Comparison of ENCODE assay signal across 27 cellular contexts in the genomic region with DNA sequence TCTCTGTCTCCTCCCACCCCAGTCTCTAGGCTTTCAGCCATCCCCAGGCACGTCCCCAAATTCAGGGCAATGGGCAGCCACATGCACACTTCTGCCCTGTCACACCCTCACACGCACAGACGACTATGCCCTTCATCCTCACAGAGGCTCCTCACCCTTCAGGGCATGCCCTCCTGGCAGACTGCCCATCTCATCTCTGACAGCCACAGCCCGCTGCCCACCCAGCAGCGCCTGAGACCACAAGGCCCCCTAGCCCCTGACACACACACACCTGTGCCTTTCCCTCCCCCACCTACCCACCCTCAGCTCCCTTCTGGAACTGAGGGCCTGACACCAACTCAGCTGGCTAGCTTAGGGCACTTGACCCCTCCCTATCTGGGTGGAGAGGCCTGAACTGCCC.
"Had no signal": no experiment of that assay in that cellular context is flagged by ENCODE, and none has a peak within 500 bp of the region (broad histone marks: within the 10 kb centered on the region; RNA-seq: fewer than 3 reads in every experiment).

No MANE protein-coding gene starts in this region.

- H3K9me3 Mint-ChIP-seq: naive thymus-derived CD4-positive, alpha-beta T cell; natural killer cell; nephron; stimulated activated memory B cell treated with anti-CD40 and anti-IgM and Interleukin-4, amounts not matched to agents 10 μg/mL and 1 μg/mL and 100 μg/mL, for 72 hours; stimulated activated naive CD8-positive, alpha-beta T cell treated with anti-CD3 and anti-CD28 coated beads, Interleukin-15, amount 100 ng/mL, for 72 hours; type B pancreatic cell had no signal

- H3K36me3 ChIP-seq: ovary, right lobe of liver, sigmoid colon, transverse colon, uterus had no signal

- H3K9ac ChIP-seq: parathyroid adenoma had no signal

- ATAC-seq: naive thymus-derived CD4-positive, alpha-beta T cell; natural killer cell; psoas muscle; right cardiac atrium; right lobe of liver; stimulated activated memory B cell treated with anti-CD40 and anti-IgM and Interleukin-4, amounts not matched to agents 10 μg/mL and 1 μg/mL and 100 μg/mL, for 72 hours; stimulated activated naive CD8-positive, alpha-beta T cell treated with anti-CD3 and anti-CD28 coated beads, Interleukin-15, amount 100 ng/mL, for 72 hours; stimulated activated naive CD8-positive, alpha-beta T cell treated with anti-CD3 and anti-CD28 coated beads, Interleukin-15, Interleukin-2, amounts not matched to agents 100 U/mL and 50 U/mL, for 24 hours; upper lobe of right lung had no signal

- DNase-seq: naive thymus-derived CD4-positive, alpha-beta T cell; natural killer cell; occipital lobe; sigmoid colon; small intestine; stimulated activated CD4-positive, alpha-beta T cell treated with anti-CD3 and anti-CD28 coated beads, Interleukin-15, amount 100 ng/mL, for 24 hours; stimulated activated CD4-positive, alpha-beta T cell treated with anti-CD3 and anti-CD28 coated beads, Interleukin-2, amount 100 ng/mL, for 24 hours; stimulated activated CD4-positive, alpha-beta T cell treated with anti-CD3 and anti-CD28 coated beads, Interleukin-2, amount 100 ng/mL, for 48 hours; stimulated activated CD4-positive, alpha-beta T cell treated with anti-CD3 and anti-CD28 coated beads, Interleukin-4, amount 100 ng/mL, for 24 hours; stimulated activated naive CD4-positive, alpha-beta T cell; stimulated activated naive CD8-positive, alpha-beta T cell treated with anti-CD3 and anti-CD28 coated beads, Interleukin-15, amount 100 ng/mL, for 72 hours; stimulated activated naive CD8-positive, alpha-beta T cell treated with anti-CD3 and anti-CD28 coated beads, Interleukin-15, Interleukin-2, amounts not matched to agents 100 U/mL and 50 U/mL, for 24 hours; testis; tibial artery; transverse colon; upper lobe of right lung; uterus had no signal

- H3K4me3 ChIP-seq: ovary, psoas muscle, right lobe of liver, sigmoid colon, suprapubic skin, testis, tibial artery, transverse colon, upper lobe of right lung, uterus had no signal

- H3K4me3 Mint-ChIP-seq: naive thymus-derived CD4-positive, alpha-beta T cell; natural killer cell; nephron; stimulated activated memory B cell treated with anti-CD40 and anti-IgM and Interleukin-4, amounts not matched to agents 10 μg/mL and 1 μg/mL and 100 μg/mL, for 72 hours; stimulated activated naive CD8-positive, alpha-beta T cell treated with anti-CD3 and anti-CD28 coated beads, Interleukin-15, amount 100 ng/mL, for 72 hours; type B pancreatic cell had no signal

- H3K27ac Mint-ChIP-seq: natural killer cell; nephron; progenitor cell of endocrine pancreas; stimulated activated memory B cell treated with anti-CD40 and anti-IgM and Interleukin-4, amounts not matched to agents 10 μg/mL and 1 μg/mL and 100 μg/mL, for 72 hours; type B pancreatic cell had no signal

- H3K4me1 ChIP-seq: parathyroid adenoma, psoas muscle, sigmoid colon, transverse colon, uterus had no signal

- H3K36me3 Mint-ChIP-seq: naive thymus-derived CD4-positive, alpha-beta T cell; natural killer cell; stimulated activated memory B cell treated with anti-CD40 and anti-IgM and Interleukin-4, amounts not matched to agents 10 μg/mL and 1 μg/mL and 100 μg/mL, for 72 hours had no signal

- H3K4me1 Mint-ChIP-seq: natural killer cell; nephron; stimulated activated naive CD8-positive, alpha-beta T cell treated with anti-CD3 and anti-CD28 coated beads, Interleukin-15, amount 100 ng/mL, for 72 hours had no signal

- H2AFZ ChIP-seq: parathyroid adenoma had no signal

- H3K27me3 ChIP-seq: ovary, right lobe of liver, sigmoid colon, suprapubic skin, testis, tibial artery, transverse colon, upper lobe of right lung, uterus had no signal

- H3K27ac ChIP-seq: ovary, parathyroid adenoma, psoas muscle, right lobe of liver, sigmoid colon, suprapubic skin, testis, tibial artery, transverse colon, upper lobe of right lung, uterus had no signal

- H3K27me3 Mint-ChIP-seq: progenitor cell of endocrine pancreas, type B pancreatic cell had no signal

- H3K9me3 ChIP-seq: ovary, psoas muscle, right lobe of liver, sigmoid colon, suprapubic skin, testis, tibial artery, transverse colon, upper lobe of right lung, uterus had no signal
